Comparison of ENCODE assay signal across 26 cellular contexts in genomic region chr14:93200553-93200952, GRCh38.
"Had no signal": no experiment of that assay in that cellular context is flagged by ENCODE, and none has a peak within 500 bp of the region (broad histone marks: within the 10 kb centered on the region; RNA-seq: fewer than 3 reads in every experiment).

No MANE protein-coding gene starts in this region.

- H3K27ac ChIP-seq: cardiac muscle cell, SK-N-MC, VCaP had no signal

- H3K36me3 ChIP-seq: cardiac muscle cell had no signal

- H3K27me3 Mint-ChIP-seq: activated CD4-positive, alpha-beta memory T cell treated with anti-CD3 and anti-CD28 coated beads, Interleukin-2, amount 10 ng/mL, durations not matched to agents 7 days and 5 days; activated naive CD8-positive, alpha-beta T cell; activated T-helper 17 cell treated with anti-CD3 and anti-CD28 coated beads, Interleukin-2, amount 50 U/mL, for 72 hours; brain; T-cell had no signal

- H3K27ac Mint-ChIP-seq: activated CD4-positive, alpha-beta memory T cell treated with anti-CD3 and anti-CD28 coated beads, Interleukin-2, amount 10 ng/mL, durations not matched to agents 7 days and 5 days; activated naive CD4-positive, alpha-beta T cell treated with anti-CD3 and anti-CD28 coated beads for 36 hours; activated naive CD8-positive, alpha-beta T cell; activated T-helper 17 cell treated with anti-CD3 and anti-CD28 coated beads, Interleukin-2, amount 50 U/mL, for 72 hours; brain; T-cell had no signal

- ATAC-seq: activated T-helper 17 cell treated with anti-CD3 and anti-CD28 coated beads, Interleukin-2, amount 50 U/mL, for 72 hours; PC-3; T-cell had no signal

- DNase-seq: activated CD4-positive, alpha-beta memory T cell treated with anti-CD3 and anti-CD28 coated beads, Interleukin-2, amount 10 ng/mL, durations not matched to agents 7 days and 5 days; activated CD4-positive, alpha-beta T cell treated with anti-CD3 and anti-CD28 coated beads, Interleukin-2, amount 50 U/mL, for 1 hour; activated CD4-positive, CD25-positive, alpha-beta regulatory T cell; activated gamma-delta T cell; activated naive CD4-positive, alpha-beta T cell treated with anti-CD3 and anti-CD28 coated beads for 36 hours; activated T-cell treated with anti-CD3 and anti-CD28 coated beads for 4 hours; activated T-cell treated with anti-CD3 and anti-CD28 coated beads, Interleukin-2, amount 50 U/mL, for 48 hours; amygdala; KG1; NCI-H1105 treated with DMSO at 0.1 percent for 48 hours; NCI-H1436 treated with DMSO at 0.1 percent for 48 hours; NCI-H187; NCI-H2081; NCI-H510A treated with DMSO at 0.1 percent for 48 hours; NCI-H69; NK-92 treated with Interleukin-12 subunit alpha and Interleukin-12 subunit beta, amount 100 ng/mL, for 24 hours; PC-3; T-cell; T-helper 2 cell; T1000 had no signal

- H3K27me3 ChIP-seq: cardiac muscle cell had no signal

- H3K9me3 Mint-ChIP-seq: activated CD4-positive, alpha-beta memory T cell treated with anti-CD3 and anti-CD28 coated beads, Interleukin-2, amount 10 ng/mL, durations not matched to agents 7 days and 5 days; activated naive CD4-positive, alpha-beta T cell treated with anti-CD3 and anti-CD28 coated beads for 36 hours; activated T-helper 17 cell treated with anti-CD3 and anti-CD28 coated beads, Interleukin-2, amount 50 U/mL, for 72 hours; brain; T-cell had no signal

- H3K4me3 ChIP-seq: cardiac muscle cell, SK-N-MC had no signal

- H3K4me3 Mint-ChIP-seq: activated CD4-positive, alpha-beta memory T cell treated with anti-CD3 and anti-CD28 coated beads, Interleukin-2, amount 10 ng/mL, durations not matched to agents 7 days and 5 days; activated naive CD4-positive, alpha-beta T cell treated with anti-CD3 and anti-CD28 coated beads for 36 hours; activated naive CD8-positive, alpha-beta T cell; activated T-helper 17 cell treated with anti-CD3 and anti-CD28 coated beads, Interleukin-2, amount 50 U/mL, for 72 hours; brain; T-cell had no signal
